11 cellular contexts compared by ENCODE assay signal in the genomic region with DNA sequence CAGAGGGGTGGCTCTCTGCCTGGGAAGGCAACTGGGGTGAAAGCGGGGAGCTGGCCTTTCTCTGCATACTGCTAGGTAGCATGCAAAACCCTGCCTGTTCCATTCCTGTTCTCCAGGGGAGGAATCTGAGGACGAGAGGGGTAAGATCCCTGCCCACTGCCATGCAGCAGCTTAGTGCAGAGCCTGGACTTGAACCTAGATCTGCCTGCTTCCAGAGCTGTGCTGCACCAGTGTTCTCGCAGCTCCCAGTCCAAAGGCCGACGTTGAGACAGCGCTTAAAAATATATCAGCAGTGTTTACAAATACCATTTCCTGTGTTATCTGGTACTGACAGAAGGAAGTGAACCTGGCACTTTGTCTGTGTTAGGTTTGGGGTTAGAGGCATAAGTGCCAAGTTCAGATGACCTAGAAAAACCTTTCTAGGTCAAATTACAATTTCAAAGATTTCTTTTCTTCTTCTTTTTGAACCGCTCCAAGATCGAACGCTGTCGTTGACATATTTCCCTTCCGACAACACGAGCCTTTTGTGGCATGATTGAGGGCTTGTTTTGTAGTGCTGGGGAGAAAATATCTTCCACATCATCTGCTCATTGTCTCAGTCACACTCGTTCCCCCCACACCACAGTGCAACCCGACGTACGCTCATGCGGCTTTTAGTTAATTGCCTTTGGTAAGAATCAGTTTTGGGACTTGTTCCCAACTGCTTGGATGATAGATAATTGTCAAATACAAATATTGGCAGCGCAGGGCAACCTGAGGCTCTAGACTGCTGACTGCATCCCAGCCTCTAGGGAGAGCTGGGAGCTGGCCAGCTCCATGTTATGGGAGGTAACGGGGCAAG. TPM values are rescaled to one million over a fixed set of nuclear protein-coding genes. Genes with fewer than 3 reads are reported as not detected.
A peak's percentile ranks its signal among the peaks of the same experiment; 100 is the strongest.
DNase-seq lines count a peak whose midpoint lies in the region; ATAC-seq and TF ChIP-seq lines count a peak whose summit lies in the region.
"Had no signal": no experiment of that assay in that cellular context is flagged by ENCODE, and none has a peak within 500 bp of the region (broad histone marks: within the 10 kb centered on the region; RNA-seq: fewer than 3 reads in every experiment).

No MANE protein-coding gene starts in this region.

- intact Hi-C loops in adrenal gland (cut with DNase I), result no loop called here

- H3K27me3 ChIP-seq in adrenal gland, result no peaks in the 10 kb centered on the region
- peaks cover 4% of the 10 kb centered on the region for H3K27me3 ChIP-seq in muscle layer of duodenum (ENCODE audit: low read depth, low read length)

- peak; percentile 36 for DNase-seq in NCI-H345 (lab: John Stamatoyannopoulos, UW)
- no peak for DNase-seq in NCI-H345 treated with DMSO at 0.1 percent for 48 hours (lab: John Stamatoyannopoulos, UW; ENCODE audit: unreplicated experiment)
- DNase-seq in NCI-H1105 (lab: John Stamatoyannopoulos, UW), result peak; percentile 91
- peak in 5 of 7 donors; percentile 28 to 62 (median 54) for DNase-seq in adrenal gland
- DNase-seq in GM19240 (ENCODE audit: insufficient read length, low spot score), result no peak
- DNase-seq: cerebellar nuclear complex, NCI-H524, stomach had no signal

- TF ChIP-seq POLR2A in adrenal gland (IDR thresholded peaks at IDR 0.05), result no peak

- peaks cover 23 to 38% of the 10 kb centered on the region in 2 donors for H3K4me1 ChIP-seq in adrenal gland (replicated peaks in 1 of 2)
- H3K4me1 ChIP-seq in muscle layer of duodenum (ENCODE audit: control insufficient read depth in 1 of 2, insufficient read depth in 2 of 2, low read length in 2 of 2), result peaks cover 15% of the 10 kb centered on the region in 2 donors

- H3K9me3 ChIP-seq in adrenal gland (replicated peaks in 1 of 3) (no peaks in the 10 kb centered on the region), muscle layer of duodenum (ENCODE audit: control insufficient read depth in 1 of 2, low read length in 2 of 2) (no peaks in the 10 kb centered on the region)
- H3K9me3 ChIP-seq: stomach had no signal

- H3K36me3 ChIP-seq in adrenal gland (replicated peaks in 1 of 2), result no peaks in the 10 kb centered on the region
- H3K36me3 ChIP-seq in muscle layer of duodenum (ENCODE audit: control insufficient read depth in 1 of 2, insufficient read depth in 2 of 2, low read length in 2 of 2), result no peaks in the 10 kb centered on the region
- H3K36me3 ChIP-seq: stomach had no signal

- WGBS in adrenal gland, 4 donors, result 20 to 28% (median 22%) methylated on average over 19 of the region's 19 CpGs

- H3K27ac ChIP-seq in adrenal gland (no peak overlapping the region), muscle layer of duodenum (ENCODE audit: low read length) (peak overlapping the region; percentile 3)

- TF ChIP-seq CTCF in adrenal gland (IDR thresholded peaks at IDR 0.05), result no peak

- no peak for ATAC-seq in HG02973 (IDR thresholded peaks at IDR 0.05; ENCODE audit: unreplicated experiment)
- ATAC-seq in GM18870 (IDR thresholded peaks at IDR 0.05; ENCODE audit: unreplicated experiment), result no peak

- H3K4me3 ChIP-seq in adrenal gland, result no peak overlapping the region
- H3K4me3 ChIP-seq in muscle layer of duodenum (ENCODE audit: low read depth in 1 of 2, low read length in 2 of 2), result peak overlapping the region in 1 of 2 donors; percentile 37
- H3K4me3 ChIP-seq: stomach had no signal

RNA-seq across cellular contexts. Expression of gene TOX2, which starts 44.6 kb away (rescaled TPM):
- total RNA-seq in adrenal gland, result 1 to 10 TPM in 7 of 8 donors, under 1 TPM in 1; 0.42 to 7.6 (median 2.7) TPM
- 1 to 10 TPM; 2.6 to 6.7 (median 3.3) TPM for polyA plus RNA-seq in adrenal gland

Comparison
In these comparisons a context has a peak if more than half of its experiments do, and no peak if none do; other contexts are left out.
1. DNase-seq: peak in NCI-H345 (single experiment), NCI-H1105 (single experiment) and adrenal gland (5 of 7); none in NCI-H345 treated with DMSO at 0.1 percent for 48 hours (single experiment) and GM19240 (single experiment).